In the genomic region with DNA sequence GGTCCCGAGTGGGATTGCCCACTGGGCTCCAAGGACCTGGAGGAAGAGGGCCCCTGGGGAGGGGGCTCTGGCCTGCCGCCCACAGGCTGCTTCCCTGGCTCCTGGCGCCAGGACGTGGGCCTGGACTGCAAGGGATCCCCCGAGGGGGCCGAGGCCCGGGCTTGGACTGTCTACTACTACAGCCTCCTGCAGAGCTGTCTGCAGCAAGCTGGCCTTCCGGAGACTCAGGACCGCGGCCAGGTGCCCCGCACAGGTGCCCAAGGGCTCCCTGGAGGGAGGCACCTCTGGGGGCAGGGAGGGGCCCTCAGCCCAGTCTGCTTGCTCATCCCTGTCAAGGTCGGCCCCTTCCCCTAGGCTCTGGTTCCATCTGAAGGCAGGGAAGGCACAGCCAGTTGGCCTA, we compare ENCODE assay signal across 10 cellular contexts. TPM values are rescaled to one million over a fixed set of nuclear protein-coding genes. Genes with fewer than 3 reads are reported as not detected.
A peak's percentile ranks its signal among the peaks of the same experiment; 100 is the strongest.
DNase-seq lines count a peak whose midpoint lies in the region; TF ChIP-seq lines count a peak whose summit lies in the region.
"Had no signal": no experiment of that assay in that cellular context is flagged by ENCODE, and none has a peak within 500 bp of the region (broad histone marks: within the 10 kb centered on the region; RNA-seq: fewer than 3 reads in every experiment).

No MANE protein-coding gene starts in this region.

- no peaks in the 10 kb centered on the region for H3K9me3 ChIP-seq in BLaER1
- no peaks in the 10 kb centered on the region for H3K9me3 ChIP-seq in HEK293 (ENCODE audit: control insufficient read depth, insufficient read depth, low read depth, low read length)
- H3K9me3 ChIP-seq in ascending aorta = no peaks in the 10 kb centered on the region
- H3K9me3 ChIP-seq in parathyroid adenoma (ENCODE audit: control insufficient read depth, low read length) = no peaks in the 10 kb centered on the region

- H3K79me2 ChIP-seq in parathyroid adenoma = no peaks in the 10 kb centered on the region

- intact Hi-C loops in ascending aorta (cut with DNase I) = no loop called here

- H3K4me1 ChIP-seq in BLaER1 (peaks cover 90% of the 10 kb centered on the region), HEK293 (ENCODE audit: control insufficient read depth, insufficient read depth, low read length) (no peaks in the 10 kb centered on the region; the same call in 1 of the 2 replicates), ascending aorta (peaks cover 9 to 52% of the 10 kb centered on the region in 2 donors), parathyroid adenoma (peaks cover 16% of the 10 kb centered on the region)

- CTCF ChIA-PET in HEK293 (lab: Yijun Ruan, JAX) = interaction anchor here (1.4 to 1.9 kb wide), 2 partner anchors 16 to 35 kb away, joined by 5 to 8 read pairs; a partner anchor contains a TSS

- H3K9ac ChIP-seq in BLaER1 (peak overlapping the region; percentile 21; the same call in 1 of the 2 replicates), parathyroid adenoma (no peak overlapping the region)
- H3K9ac ChIP-seq: neural progenitor cell had no signal

- H2AFZ ChIP-seq in parathyroid adenoma = no peak overlapping the region
- H2AFZ ChIP-seq: neural progenitor cell had no signal

- POLR2A ChIA-PET in HEK293 (lab: Yijun Ruan, JAX) = interaction anchor here (2.0 to 4.4 kb wide), 2 partner anchors 15 to 26 kb away, joined by 7 to 25 read pairs; a partner anchor contains a TSS

- peak overlapping the region; percentile 100 for H3K4me2 ChIP-seq in BLaER1
- H3K4me2 ChIP-seq in parathyroid adenoma (ENCODE audit: low read length) = no peak overlapping the region
- H3K4me2 ChIP-seq: neural progenitor cell had no signal

- H3K36me3 ChIP-seq in BLaER1 (no peaks in the 10 kb centered on the region), HEK293 (ENCODE audit: control insufficient read depth in 2 of 2, insufficient read depth in 1 of 2, low read length in 2 of 2) (no peaks in the 10 kb centered on the region), ascending aorta (no peaks in the 10 kb centered on the region), parathyroid adenoma (ENCODE audit: control insufficient read depth, insufficient read depth, low read length) (no peaks in the 10 kb centered on the region)
- H3K36me3 ChIP-seq: neural progenitor cell had no signal

- 0 out of 2 replicates have a peak, but pooled peaks cover 7% of the 10 kb centered on the region for H4K20me1 ChIP-seq in BLaER1

- DNase-seq in ascending aorta (ENCODE audit: low spot score in 2 of 2) = no peak
- no peak for DNase-seq in GF-D8 (lab: John Stamatoyannopoulos, UW)
- DNase-seq in NCI-H1105 (lab: John Stamatoyannopoulos, UW) = no peak
- DNase-seq in dedifferentiated amniotic fluid mesenchymal stem cell (ENCODE audit: extremely low spot score) = no peak
- no peak for DNase-seq in H4 (ENCODE audit: low spot score)

- TF ChIP-seq CTCF in HEK293 (tag by site-specific recombination; IDR thresholded peaks at IDR 0.05) = no peak
- TF ChIP-seq CTCF in ascending aorta (IDR thresholded peaks at IDR 0.05) = no peak
- no peak for TF ChIP-seq CTCF in parathyroid adenoma (IDR thresholded peaks at IDR 0.05)

- H3K27ac ChIP-seq in BLaER1 (peak overlapping the region; percentile 37), HEK293 (ENCODE audit: extremely low read depth, low read depth, low read length) (no peak overlapping the region), ascending aorta (peak overlapping the region; percentile 90 to 98), parathyroid adenoma (peak overlapping the region; percentile 78)
- H3K27ac ChIP-seq: neural progenitor cell had no signal

- H3K27me3 ChIP-seq in BLaER1 (peaks cover 24% of the 10 kb centered on the region), ascending aorta (no peaks in the 10 kb centered on the region), parathyroid adenoma (ENCODE audit: control insufficient read depth, insufficient read depth, low read length) (no peaks in the 10 kb centered on the region)

- H3K4me3 ChIP-seq in BLaER1 (0 out of 2 replicates have a peak overlapping the region, but pooled peaks have one; percentile 18), HEK293 (ENCODE audit: low read depth, low read length) (no peak overlapping the region), ascending aorta (no peak overlapping the region), parathyroid adenoma (ENCODE audit: low read depth, low read length) (no peak overlapping the region)
- H3K4me3 ChIP-seq: neural progenitor cell had no signal

TF ChIP-seq in HEK293, 187 proteins besides CTCF, POLR2A, EP300 and RAD21:
- TF ChIP-seq, protein P1, sequence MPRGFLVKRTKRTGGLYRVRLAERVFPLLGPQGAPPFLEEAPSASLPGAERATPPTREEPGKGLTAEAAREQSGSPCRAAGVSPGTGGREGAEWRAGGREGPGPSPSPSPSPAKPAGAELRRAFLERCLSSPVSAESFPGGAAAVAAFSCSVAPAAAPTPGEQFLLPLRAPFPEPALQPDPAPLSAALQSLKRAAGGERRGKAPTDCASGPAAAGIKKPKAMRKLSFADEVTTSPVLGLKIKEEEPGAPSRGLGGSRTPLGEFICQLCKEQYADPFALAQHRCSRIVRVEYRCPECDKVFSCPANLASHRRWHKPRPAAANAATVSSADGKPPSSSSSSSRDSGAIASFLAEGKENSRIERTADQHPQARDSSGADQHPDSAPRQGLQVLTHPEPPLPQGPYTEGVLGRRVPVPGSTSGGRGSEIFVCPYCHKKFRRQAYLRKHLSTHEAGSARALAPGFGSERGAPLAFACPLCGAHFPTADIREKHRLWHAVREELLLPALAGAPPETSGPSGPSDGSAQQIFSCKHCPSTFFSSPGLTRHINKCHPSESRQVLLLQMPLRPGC (tag by site-specific recombination; IDR thresholded peaks at IDR 0.05) = no peak
- TF ChIP-seq ZFHX2 (tag by site-specific recombination; conservative IDR thresholded peaks at IDR 0.05) (peak; percentile 83), MYNN (tag by site-specific recombination; IDR thresholded peaks at IDR 0.05; ENCODE audit: borderline replicate concordance) (no peak)
TF ChIP-seq in HEK293: peak in this region for 1.

RNA-seq across cellular contexts. Expression of a gene that starts 1.9 kb away (rescaled TPM):
- total RNA-seq in ascending aorta = 6.0 TPM
- total RNA-seq in H4 (2014; rRNA removed; shearing (Covaris generic)) = not detected in 2 replicates
- total RNA-seq: RPMI7951 had no signal

RNA-seq across cellular contexts. Expression of a gene that starts 10.9 kb away (rescaled TPM):
- 72.3 TPM for total RNA-seq in ascending aorta
- 38.1 and 51.3 TPM in 2 replicates for total RNA-seq in H4 (2014; rRNA removed; shearing (Covaris generic))

RNA-seq across cellular contexts. Expression of a gene that starts 13.5 kb away (rescaled TPM):
- total RNA-seq in ascending aorta = 0.64 TPM
- total RNA-seq in H4 (2014; rRNA removed; shearing (Covaris generic)) = not detected in 2 replicates
- total RNA-seq: RPMI7951 had no signal

RNA-seq across cellular contexts. Expression of a gene that starts 15.8 kb away (rescaled TPM):
- 113 TPM for total RNA-seq in ascending aorta
- 212 and 231 TPM in 2 replicates for total RNA-seq in H4 (2014; rRNA removed; shearing (Covaris generic))

RNA-seq across cellular contexts. Expression of a gene that starts 20.1 kb away (rescaled TPM):
- 26.6 TPM for total RNA-seq in ascending aorta
- 0.41 and 4.0 TPM in 2 replicates for total RNA-seq in H4 (2014; rRNA removed; shearing (Covaris generic))
- total RNA-seq: RPMI7951 had no signal
